In the genomic region with DNA sequence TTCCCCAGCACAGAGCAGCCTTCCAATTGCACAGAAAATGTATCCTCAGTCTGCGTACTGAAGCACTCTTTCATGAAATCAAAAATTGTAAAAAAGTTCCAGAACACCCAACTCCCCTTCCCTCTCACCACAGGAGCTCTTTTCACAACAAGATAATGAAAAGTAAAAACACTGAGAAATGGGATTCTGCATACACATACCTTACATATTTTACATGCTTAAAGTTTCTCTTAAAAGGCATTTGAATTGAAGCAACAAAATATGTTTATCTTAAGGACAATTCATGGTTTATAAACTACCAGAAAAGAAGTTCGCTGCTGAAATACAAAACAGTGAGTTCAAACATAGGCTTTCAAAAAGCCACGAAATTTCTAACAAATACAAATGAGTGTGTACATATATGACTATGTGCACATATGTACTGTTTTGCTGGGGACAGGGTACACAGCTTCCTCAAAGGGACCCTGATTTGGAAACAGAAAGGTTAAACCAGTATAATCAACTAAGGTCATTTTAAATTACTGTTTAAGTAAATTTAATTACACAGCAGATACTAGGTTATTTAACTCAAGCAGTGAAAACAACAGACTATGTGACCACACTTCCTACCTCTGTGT, we compare ENCODE assay signal across 1 cellular context.
TF ChIP-seq lines count a peak whose summit lies in the region.

No MANE protein-coding gene starts in this region.

TF ChIP-seq in GM23338, 12 proteins besides CTCF, POLR2A, EP300 and RAD21:
- no peak for TF ChIP-seq EZH2phosphoT487 (IDR thresholded peaks at IDR 0.05; ENCODE audit: unreplicated experiment)
